Comparison of ENCODE assay signal across 8 cellular contexts in genomic region chr17:81870978-81871386, GRCh38. TPM values are rescaled to one million over a fixed set of nuclear protein-coding genes. Genes with fewer than 3 reads are reported as not detected.
DNase-seq lines count a peak whose midpoint lies in the region; ATAC-seq and TF ChIP-seq lines count a peak whose summit lies in the region.

Gene ARHGDIA (minus strand): TSS chr17:81871337. CDS start chr17:81869930, 1,407 bp downstream.

- H3K4me1 Mint-ChIP-seq in activated B cell treated with CpG ODN at 0.5 μM for 24 hours: peaks cover 39% of the 10 kb centered on the region

- intact Hi-C loops in activated B cell treated with CpG ODN at 0.5 μM for 24 hours (cut with micrococcal nuclease): loop anchor here (1.0 to 5.0 kb wide), 4 partner anchors 10 to 151 kb away; partner anchors contain the start of genes CENPX, LRRC45, MAFG and SIRT7
- intact Hi-C loops in prostate gland (cut with DNase I): loop anchor here (1.0 kb wide), 1 partner anchor 10 kb away; no protein-coding TSS in a partner anchor

- POLR2A ChIA-PET in activated B cell treated with CpG ODN at 0.5 μM for 24 hours (lab: Charles Lee): interaction anchor here (0.5 to 5.7 kb wide), 12 partner anchors 10 to 551 kb away, joined by 3 to 77 read pairs (median 7); partner anchors contain the start of genes ARL16, FAAP100, HGS and MAFG

- DNase-seq in activated B cell treated with CpG ODN at 0.5 μM for 24 hours (no peak), cardiac muscle cell (ENCODE audit: low read depth in 1 of 2, low spot score in 1 of 2) (peak in 1 of 2 donors; percentile 93), prostate gland (ENCODE audit: low spot score) (no peak), NCI-H1436 treated with DMSO at 0.1 percent for 48 hours (lab: John Stamatoyannopoulos, UW) (no peak), NCI-H146 (lab: John Stamatoyannopoulos, UW) (no peak)
- DNase-seq in stimulated activated CD4-positive, alpha-beta T cell treated with anti-CD3 and anti-CD28 coated beads, Interleukin-4, amount 100 ng/mL, for 24 hours: no peak

- peak within 1 kb of the TSS; percentile 87 for H3K4me3 Mint-ChIP-seq in activated B cell treated with CpG ODN at 0.5 μM for 24 hours

- H3K27ac Mint-ChIP-seq in activated B cell treated with CpG ODN at 0.5 μM for 24 hours: peak within 1 kb of the TSS; percentile 93

- peak; percentile 14 for ATAC-seq in GM18907 (IDR thresholded peaks at IDR 0.05; ENCODE audit: unreplicated experiment)
- ATAC-seq in HG02943 (IDR thresholded peaks at IDR 0.05; ENCODE audit: low read depth, unreplicated experiment): peak; percentile 13
- peak; percentile 59 for ATAC-seq in activated B cell treated with CpG ODN at 0.5 μM for 24 hours (ENCODE audit: low read depth)

- H3K4me3 ChIP-seq in cardiac muscle cell: peak within 1 kb of the TSS; percentile 79
- H3K4me3 ChIP-seq in prostate gland: peak within 1 kb of the TSS; percentile 69 to 95

- CTCF ChIA-PET in activated B cell treated with CpG ODN at 0.5 μM for 24 hours (lab: Charles Lee): interaction anchor here (1.1 kb wide), 1 partner anchor 235 kb away, joined by 3 read pairs; the partner anchor contains the start of gene NPLOC4

- no peaks in the 10 kb centered on the region for H3K36me3 ChIP-seq in cardiac muscle cell
- H3K36me3 ChIP-seq in prostate gland: peaks cover 0 to 10% of the 10 kb centered on the region in 2 donors

- H3K27me3 Mint-ChIP-seq in activated B cell treated with CpG ODN at 0.5 μM for 24 hours: no peaks in the 10 kb centered on the region

- H3K27me3 ChIP-seq in cardiac muscle cell: no peaks in the 10 kb centered on the region
- no peaks in the 10 kb centered on the region for H3K27me3 ChIP-seq in prostate gland (replicated peaks; ENCODE audit: insufficient read depth)

- H3K36me3 Mint-ChIP-seq in activated B cell treated with CpG ODN at 0.5 μM for 24 hours (ENCODE audit: low read depth): peaks cover 28% of the 10 kb centered on the region

- no peak for TF ChIP-seq POLR2A in prostate gland (IDR thresholded peaks at IDR 0.05)

- H3K9me3 ChIP-seq in cardiac muscle cell (ENCODE audit: low read depth): no peaks in the 10 kb centered on the region
- no peaks in the 10 kb centered on the region for H3K9me3 ChIP-seq in prostate gland

- under 1% methylated on average over 39 of the region's 65 CpGs for WGBS in prostate gland

- H3K27ac ChIP-seq in cardiac muscle cell (peak within 1 kb of the TSS; percentile 96), prostate gland (peak within 1 kb of the TSS; percentile 90 to 96)

- TF ChIP-seq CTCF in activated B cell treated with CpG ODN at 0.5 μM for 24 hours (IDR thresholded peaks at IDR 0.05): no peak
- TF ChIP-seq CTCF in cardiac muscle cell (IDR thresholded peaks at IDR 0.05; ENCODE audit: low read depth, low read length): no peak
- no peak for TF ChIP-seq CTCF in prostate gland (IDR thresholded peaks at IDR 0.05)

- H3K9me3 Mint-ChIP-seq in activated B cell treated with CpG ODN at 0.5 μM for 24 hours: no peaks in the 10 kb centered on the region

- H3K4me1 ChIP-seq in cardiac muscle cell (ENCODE audit: low read depth): peaks cover 44% of the 10 kb centered on the region
- H3K4me1 ChIP-seq in prostate gland (replicated peaks): peaks cover 21% of the 10 kb centered on the region

RNA-seq across cellular contexts. Expression of gene ARHGDIA, which starts in this region (rescaled TPM):
- total RNA-seq in activated B cell treated with CpG ODN at 0.5 μM for 24 hours (396 and 464 TPM in 2 replicates), cardiac muscle cell (101 and 177 TPM in 2 replicates), prostate gland (100 to 1,000 TPM; 193 to 274 TPM)
- polyA plus RNA-seq in cardiac muscle cell: 139 and 163 TPM in 2 replicates
